In the genomic region with DNA sequence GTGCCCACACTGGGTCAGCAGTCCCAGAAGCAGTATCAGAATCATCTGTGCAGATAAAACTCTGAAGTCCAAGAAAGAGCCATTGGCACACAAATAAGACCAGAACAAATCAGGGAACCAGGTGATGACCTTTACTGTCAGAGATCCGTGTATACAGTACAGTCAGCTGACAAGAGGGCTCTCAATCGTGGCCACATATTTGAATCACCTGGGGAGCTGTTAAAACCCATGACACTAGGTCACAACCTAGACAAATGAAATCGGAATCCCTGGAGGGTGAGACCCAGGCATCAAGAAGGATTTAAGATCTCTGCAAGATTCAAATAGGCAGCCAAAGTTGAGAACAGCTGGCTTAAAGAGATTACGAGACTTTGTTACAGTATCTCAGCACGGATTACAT, we compare ENCODE assay signal across 28 cellular contexts.
A peak's percentile ranks its signal among the peaks of the same experiment; 100 is the strongest.
DNase-seq lines count a peak whose midpoint lies in the region; ATAC-seq and TF ChIP-seq lines count a peak whose summit lies in the region.
"Had no signal": no experiment of that assay in that cellular context is flagged by ENCODE, and none has a peak within 500 bp of the region (broad histone marks: within the 10 kb centered on the region; RNA-seq: fewer than 3 reads in every experiment).

No MANE protein-coding gene starts in this region.

- no peaks in the 10 kb centered on the region for H3K36me3 ChIP-seq in CD8-positive, alpha-beta T cell (ENCODE audit: insufficient read depth, low read length)
- no peaks in the 10 kb centered on the region; the same call in 1 of the 2 replicates for H3K36me3 ChIP-seq in Karpas-422 (ENCODE audit: insufficient read depth, low read length)
- no peaks in the 10 kb centered on the region for H3K36me3 ChIP-seq in mesendoderm (ENCODE audit: control insufficient read depth, insufficient read depth, low read length)
- H3K36me3 ChIP-seq in right atrium auricular region: no peaks in the 10 kb centered on the region
- H3K36me3 ChIP-seq: esophagus muscularis mucosa, left ventricle myocardium inferior, pancreas, tibial artery had no signal

- H3K9me3 ChIP-seq in CD8-positive, alpha-beta T cell (ENCODE audit: low read length): no peaks in the 10 kb centered on the region
- H3K9me3 ChIP-seq in Karpas-422 (ENCODE audit: low read length) (no peaks in the 10 kb centered on the region), right atrium auricular region (no peaks in the 10 kb centered on the region)
- H3K9me3 ChIP-seq: esophagus muscularis mucosa, left ventricle myocardium inferior, pancreas, tibial artery had no signal

- DNase-seq in CD8-positive, alpha-beta T cell: no peak
- DNase-seq in Karpas-422 (peak; percentile 95), mesendoderm (peak; percentile 70), right atrium auricular region (ENCODE audit: low spot score) (no peak), NCI-H2196 (lab: John Stamatoyannopoulos, UW; ENCODE audit: unreplicated experiment) (no peak), medulla oblongata (ENCODE audit: extremely low spot score) (no peak)
- no peak for DNase-seq in activated T-helper 1 cell treated with anti-CD3 and anti-CD28 coated beads, Interleukin-12 subunit alpha, Interleukin-12 subunit beta, Interleukin-2, Interleukin-4 antibody, amounts not matched to agents 30 ng/mL and 10 ng/mL and 1 ng/mL, durations not matched to agents 14 hours and 24 hours and 36 hours (ENCODE audit: low spot score)
- DNase-seq: activated CD4-positive, CD25-positive, alpha-beta regulatory T cell treated with anti-CD3 and anti-CD28 coated beads, Interleukin-2, amount 50 U/mL, for 72 hours; activated CD8-positive, alpha-beta memory T cell treated with anti-CD3 and anti-CD28 coated beads, Interleukin-2, amount 50 U/mL, for 4 hours; activated naive CD4-positive, alpha-beta T cell treated with Interleukin-2 at 50 U/mL for 16 hours; foreskin melanocyte; HCEC 1CT; left ventricle myocardium inferior; NCI-H1048; NCI-H187; NCI-H774; OCI-M1; pancreas; right cardiac atrium; stimulated activated CD4-positive, alpha-beta T cell treated with anti-CD3 and anti-CD28 coated beads, Interleukin-4, amount 100 ng/mL, for 4 hours; stimulated activated naive CD4-positive, alpha-beta T cell treated with Interleukin-2 at 50 U/mL for 16 hours; tibial artery had no signal

- H3K9ac ChIP-seq in Karpas-422 (ENCODE audit: low read length) (peak overlapping the region; percentile 34), mesendoderm (ENCODE audit: low read length) (no peak overlapping the region)

- no peak overlapping the region for H4K5ac ChIP-seq in mesendoderm (ENCODE audit: low read length)

- H3K4me1 ChIP-seq in CD8-positive, alpha-beta T cell (ENCODE audit: insufficient read depth, low read length): peaks cover 29% of the 10 kb centered on the region
- peaks cover 72% of the 10 kb centered on the region for H3K4me1 ChIP-seq in Karpas-422 (ENCODE audit: low read length)
- H3K4me1 ChIP-seq in mesendoderm (ENCODE audit: control insufficient read depth, low read depth, low read length): peaks cover 6% of the 10 kb centered on the region
- no peaks in the 10 kb centered on the region for H3K4me1 ChIP-seq in right atrium auricular region
- H3K4me1 ChIP-seq: left ventricle myocardium inferior, tibial artery had no signal

- peak overlapping the region; percentile 9 for H3K4ac ChIP-seq in mesendoderm (ENCODE audit: low read depth, low read length)

- peaks cover 71% of the 10 kb centered on the region for H3K4me1 Mint-ChIP-seq in CD8-positive, alpha-beta T cell (ENCODE audit: low read depth)
- H3K4me1 Mint-ChIP-seq in activated T-helper 1 cell treated with anti-CD3 and anti-CD28 coated beads, Interleukin-12 subunit alpha, Interleukin-12 subunit beta, Interleukin-2, Interleukin-4 antibody, amounts not matched to agents 30 ng/mL and 10 ng/mL and 1 ng/mL, durations not matched to agents 14 hours and 24 hours and 36 hours (ENCODE audit: low read depth): peaks cover 72% of the 10 kb centered on the region

- H3K27me3 Mint-ChIP-seq in CD8-positive, alpha-beta T cell (ENCODE audit: low read depth): no peaks in the 10 kb centered on the region
- H3K27me3 Mint-ChIP-seq in activated T-helper 1 cell treated with anti-CD3 and anti-CD28 coated beads, Interleukin-12 subunit alpha, Interleukin-12 subunit beta, Interleukin-2, Interleukin-4 antibody, amounts not matched to agents 30 ng/mL and 10 ng/mL and 1 ng/mL, durations not matched to agents 14 hours and 24 hours and 36 hours (ENCODE audit: insufficient read depth): no peaks in the 10 kb centered on the region

- H2AFZ ChIP-seq in Karpas-422 (ENCODE audit: low read length): no peak overlapping the region

- H3K79me2 ChIP-seq in Karpas-422 (ENCODE audit: low read length) (no peaks in the 10 kb centered on the region), mesendoderm (ENCODE audit: control insufficient read depth, insufficient read depth, low read length) (no peaks in the 10 kb centered on the region)

- peak overlapping the region; percentile 94 for H3K27ac Mint-ChIP-seq in CD8-positive, alpha-beta T cell
- H3K27ac Mint-ChIP-seq in activated T-helper 1 cell treated with anti-CD3 and anti-CD28 coated beads, Interleukin-12 subunit alpha, Interleukin-12 subunit beta, Interleukin-2, Interleukin-4 antibody, amounts not matched to agents 30 ng/mL and 10 ng/mL and 1 ng/mL, durations not matched to agents 14 hours and 24 hours and 36 hours: peak overlapping the region; percentile 95
- H3K27ac Mint-ChIP-seq: CD14-positive monocyte, mesothelial cell of epicardium had no signal

- no peak overlapping the region for H2BK15ac ChIP-seq in mesendoderm (replicated peaks; ENCODE audit: low read depth)

- H3K27me3 ChIP-seq in CD8-positive, alpha-beta T cell (ENCODE audit: insufficient read depth, low read length): no peaks in the 10 kb centered on the region
- H3K27me3 ChIP-seq in Karpas-422 (ENCODE audit: low read length): 0 out of 2 replicates have a peak, but pooled peaks cover 2% of the 10 kb centered on the region
- no peaks in the 10 kb centered on the region for H3K27me3 ChIP-seq in mesendoderm (ENCODE audit: insufficient read depth, low read length, poor library complexity)
- no peaks in the 10 kb centered on the region for H3K27me3 ChIP-seq in right atrium auricular region
- H3K27me3 ChIP-seq: esophagus muscularis mucosa, pancreas, tibial artery had no signal

- intact Hi-C loops in CD8-positive, alpha-beta T cell (cut with DNase I, micrococcal nuclease): loop anchor here in 1 of 2 experiments (2.0 kb wide), 1 partner anchor 20 kb away; no protein-coding TSS in a partner anchor
- intact Hi-C loops in activated T-helper 1 cell treated with anti-CD3 and anti-CD28 coated beads, Interleukin-12 subunit alpha, Interleukin-12 subunit beta, Interleukin-2, Interleukin-4 antibody, amounts not matched to agents 30 ng/mL and 10 ng/mL and 1 ng/mL, durations not matched to agents 14 hours and 24 hours and 36 hours (cut with micrococcal nuclease): loop anchor here (2.0 kb wide), 1 partner anchor 684 kb away; no protein-coding TSS in a partner anchor

- H3K4me3 ChIP-seq in CD8-positive, alpha-beta T cell (ENCODE audit: low read depth, low read length): no peak overlapping the region
- H3K4me3 ChIP-seq in Karpas-422 (ENCODE audit: low read length) (peak overlapping the region; percentile 38; the same call in 1 of the 2 replicates), mesendoderm (ENCODE audit: low read length) (no peak overlapping the region), right atrium auricular region (no peak overlapping the region)
- H3K4me3 ChIP-seq: coronary artery, esophagus muscularis mucosa, left ventricle myocardium inferior, pancreas, tibial artery had no signal

- H2BK120ac ChIP-seq in mesendoderm (ENCODE audit: low read depth, low read length): no peak overlapping the region

- H3K23ac ChIP-seq in mesendoderm (ENCODE audit: low read length): no peak overlapping the region

- peaks cover 4% of the 10 kb centered on the region for H3K36me3 Mint-ChIP-seq in CD8-positive, alpha-beta T cell
- peaks cover 33% of the 10 kb centered on the region for H3K36me3 Mint-ChIP-seq in activated T-helper 1 cell treated with anti-CD3 and anti-CD28 coated beads, Interleukin-12 subunit alpha, Interleukin-12 subunit beta, Interleukin-2, Interleukin-4 antibody, amounts not matched to agents 30 ng/mL and 10 ng/mL and 1 ng/mL, durations not matched to agents 14 hours and 24 hours and 36 hours (ENCODE audit: low read depth)
- H3K36me3 Mint-ChIP-seq: CD14-positive monocyte, mesothelial cell of epicardium had no signal

- no peak for ATAC-seq in CD8-positive, alpha-beta T cell

- no peak for TF ChIP-seq CTCF in CD8-positive, alpha-beta T cell (IDR thresholded peaks at IDR 0.05)
- no peak for TF ChIP-seq CTCF in right atrium auricular region (IDR thresholded peaks at IDR 0.05)

- no CpG with 5 or more reads among the region's 5 CpGs for WGBS in mesendoderm (ENCODE audit: extremely low coverage, insufficient coverage, low lambda C conversion rate)

- no peak overlapping the region for H4K8ac ChIP-seq in mesendoderm (ENCODE audit: low read depth, low read length)

- POLR2A ChIA-PET in CD8-positive, alpha-beta T cell (lab: Charles Lee): interaction anchor here (0.9 to 4.3 kb wide), 3 partner anchors 13 to 157 kb away, joined by 3 to 33 read pairs (median 5); no protein-coding TSS in a partner anchor

- H3K9me2 ChIP-seq in Karpas-422 (replicated peaks; ENCODE audit: insufficient read depth, low read length): no peaks in the 10 kb centered on the region

- H3K4me2 ChIP-seq in Karpas-422 (ENCODE audit: low read depth, low read length, poor library complexity, severe bottlenecking): peak overlapping the region; percentile 68
- no peak overlapping the region for H3K4me2 ChIP-seq in mesendoderm (ENCODE audit: low read length)

- no peak overlapping the region for H3K4me3 Mint-ChIP-seq in CD8-positive, alpha-beta T cell
- no peak overlapping the region for H3K4me3 Mint-ChIP-seq in activated T-helper 1 cell treated with anti-CD3 and anti-CD28 coated beads, Interleukin-12 subunit alpha, Interleukin-12 subunit beta, Interleukin-2, Interleukin-4 antibody, amounts not matched to agents 30 ng/mL and 10 ng/mL and 1 ng/mL, durations not matched to agents 14 hours and 24 hours and 36 hours
- H3K4me3 Mint-ChIP-seq: CD14-positive monocyte, mesothelial cell of epicardium, nephron had no signal

- H2BK5ac ChIP-seq in mesendoderm (ENCODE audit: low read length): no peak overlapping the region

- no peak overlapping the region for H3K56ac ChIP-seq in mesendoderm (ENCODE audit: low read length)

- H3K27ac ChIP-seq in CD8-positive, alpha-beta T cell (ENCODE audit: low read depth, low read length): no peak overlapping the region
- H3K27ac ChIP-seq in Karpas-422 (ENCODE audit: low read length) (peak overlapping the region; percentile 94), mesendoderm (ENCODE audit: low read depth, low read length) (no peak overlapping the region), right atrium auricular region (no peak overlapping the region)
- H3K27ac ChIP-seq: coronary artery, esophagus muscularis mucosa, HL-60, left ventricle myocardium inferior, pancreas, tibial artery had no signal

- H3K9me3 Mint-ChIP-seq in CD8-positive, alpha-beta T cell: no peaks in the 10 kb centered on the region
- H3K9me3 Mint-ChIP-seq in activated T-helper 1 cell treated with anti-CD3 and anti-CD28 coated beads, Interleukin-12 subunit alpha, Interleukin-12 subunit beta, Interleukin-2, Interleukin-4 antibody, amounts not matched to agents 30 ng/mL and 10 ng/mL and 1 ng/mL, durations not matched to agents 14 hours and 24 hours and 36 hours: peaks cover 9% of the 10 kb centered on the region
- H3K9me3 Mint-ChIP-seq: CD14-positive monocyte, mesothelial cell of epicardium, nephron had no signal

- H2AK5ac ChIP-seq in mesendoderm (ENCODE audit: low read length): no peak overlapping the region

- CTCF ChIA-PET in CD8-positive, alpha-beta T cell (lab: Charles Lee): interaction anchor here (0.7 to 2.8 kb wide), 9 partner anchors 16 to 956 kb away, joined by 3 to 18 read pairs (median 3); no protein-coding TSS in a partner anchor

- no peak overlapping the region for H3K18ac ChIP-seq in mesendoderm (ENCODE audit: low read length)

- H3K79me1 ChIP-seq in mesendoderm (ENCODE audit: low read length): no peaks in the 10 kb centered on the region

- H4K20me1 ChIP-seq in Karpas-422 (ENCODE audit: insufficient read depth, low read depth, low read length): no peaks in the 10 kb centered on the region

Comparison
In these comparisons a context has a peak if more than half of its experiments do, and no peak if none do; other contexts are left out.
1. DNase-seq: peak in Karpas-422 (single experiment) and mesendoderm (single experiment); none in CD8-positive, alpha-beta T cell (0 of 7), activated T-helper 1 cell treated with anti-CD3 and anti-CD28 coated beads, Interleukin-12 subunit alpha, Interleukin-12 subunit beta, Interleukin-2, Interleukin-4 antibody, amounts not matched to agents 30 ng/mL and 10 ng/mL and 1 ng/mL, durations not matched to agents 14 hours and 24 hours and 36 hours (single experiment), right atrium auricular region (single experiment), NCI-H2196 (single experiment) and medulla oblongata (single experiment).